In the genomic region with DNA sequence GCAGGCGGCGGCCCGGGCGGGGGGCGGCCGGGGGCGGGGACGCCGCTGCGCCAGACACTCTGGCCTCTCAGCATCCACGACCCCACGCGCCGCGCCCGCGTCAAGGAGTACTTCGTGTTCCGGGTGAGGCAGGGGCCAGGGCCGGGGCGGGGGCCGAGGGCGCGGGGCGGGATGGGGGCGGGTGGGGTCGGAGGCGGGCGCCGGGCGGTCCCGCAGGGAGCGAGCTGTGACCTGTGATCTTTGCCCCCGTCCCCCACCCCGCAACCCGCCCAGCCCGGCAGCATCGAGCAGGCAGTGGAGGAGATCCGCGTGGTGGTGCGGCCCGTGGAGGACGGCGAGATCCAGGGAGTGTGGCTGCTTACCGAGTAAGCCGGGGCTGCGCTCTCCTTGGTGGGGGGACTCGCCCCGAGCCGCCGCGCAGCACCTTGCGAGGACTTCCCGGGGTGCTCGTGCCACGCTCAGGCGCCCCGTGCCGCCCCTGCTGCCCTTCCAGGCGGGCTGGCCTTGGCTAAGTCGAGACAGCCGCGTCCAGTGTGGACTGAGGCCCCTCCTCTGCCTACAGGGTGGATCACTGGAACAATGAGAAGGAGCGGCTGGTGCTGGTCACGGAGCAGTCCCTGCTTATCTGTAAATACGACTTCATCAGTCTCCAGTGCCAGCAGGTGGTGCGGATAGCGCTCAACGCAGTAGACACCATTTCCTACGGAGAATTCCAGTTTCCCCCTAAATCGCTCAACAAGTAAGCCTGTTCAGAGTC, we compare ENCODE assay signal across 8 cellular contexts. TPM values are rescaled to one million over a fixed set of nuclear protein-coding genes. Genes with fewer than 3 reads are reported as not detected.
DNase-seq lines count a peak whose midpoint lies in the region; ATAC-seq and TF ChIP-seq lines count a peak whose summit lies in the region.

No MANE protein-coding gene starts in this region.

- H3K4me1 ChIP-seq in DND-41 (ENCODE audit: insufficient read depth, low read length) (peaks cover 24% of the 10 kb centered on the region), GM23338 (ENCODE audit: insufficient read depth) (peaks cover 5% of the 10 kb centered on the region; the same call in 1 of the 2 replicates), heart right ventricle (peaks cover 12 to 40% (median 27%) of the 10 kb centered on the region in 9 donors)

- 2% methylated on average over 50 to 68 of the region's 71 CpGs for WGBS in heart right ventricle, 2 donors

- H3K4me2 ChIP-seq in DND-41 (ENCODE audit: insufficient read depth, low read length) (peak overlapping the region; percentile 92), GM23338 (peak overlapping the region; percentile 93)

- H3K27me3 Mint-ChIP-seq in GM23338 (ENCODE audit: insufficient read depth, low read depth, poor library complexity) = peaks cover 9% of the 10 kb centered on the region
- H3K27me3 Mint-ChIP-seq in activated T-helper 2 cell treated with anti-CD3 and anti-CD28 coated beads, Interferon-gamma antibody, Interleukin-2, Interleukin-4, amounts not matched to agents 10 μg/mL and 5 μg/mL and 100 μg/mL, durations not matched to agents 14 hours and 24 hours and 36 hours (ENCODE audit: low read depth) = no peaks in the 10 kb centered on the region
- H3K27me3 Mint-ChIP-seq in progenitor cell of endocrine pancreas = peaks cover 8% of the 10 kb centered on the region

- H3K27me3 ChIP-seq in DND-41 (ENCODE audit: insufficient read depth, low read length, poor library complexity) = no peaks in the 10 kb centered on the region
- H3K27me3 ChIP-seq in GM23338 (ENCODE audit: insufficient read depth) = no peaks in the 10 kb centered on the region
- no peaks in the 10 kb centered on the region for H3K27me3 ChIP-seq in heart right ventricle

- H3K79me2 ChIP-seq in DND-41 (ENCODE audit: insufficient read depth, low read length) (peaks cover 9% of the 10 kb centered on the region), GM23338 (replicated peaks; ENCODE audit: insufficient read depth) (peaks cover 5% of the 10 kb centered on the region; the same call in 1 of the 2 replicates)

- peak overlapping the region; percentile 59 for H3K9ac ChIP-seq in DND-41 (ENCODE audit: low read depth, low read length)

- peaks cover 10% of the 10 kb centered on the region for H3K4me1 Mint-ChIP-seq in GM23338
- H3K4me1 Mint-ChIP-seq in activated T-helper 2 cell treated with anti-CD3 and anti-CD28 coated beads, Interferon-gamma antibody, Interleukin-2, Interleukin-4, amounts not matched to agents 10 μg/mL and 5 μg/mL and 100 μg/mL, durations not matched to agents 14 hours and 24 hours and 36 hours (ENCODE audit: low read depth) = peaks cover 10% of the 10 kb centered on the region
- H3K4me1 Mint-ChIP-seq in progenitor cell of endocrine pancreas (ENCODE audit: low read depth) = peaks cover 13% of the 10 kb centered on the region

- H3K27ac Mint-ChIP-seq in GM23338 = no peak overlapping the region
- no peak overlapping the region for H3K27ac Mint-ChIP-seq in activated T-helper 2 cell treated with anti-CD3 and anti-CD28 coated beads, Interferon-gamma antibody, Interleukin-2, Interleukin-4, amounts not matched to agents 10 μg/mL and 5 μg/mL and 100 μg/mL, durations not matched to agents 14 hours and 24 hours and 36 hours
- H3K27ac Mint-ChIP-seq in progenitor cell of endocrine pancreas = peak overlapping the region; percentile 92

- H3K36me3 ChIP-seq in DND-41 (ENCODE audit: insufficient read depth, low read length) (peaks cover 31% of the 10 kb centered on the region), GM23338 (ENCODE audit: insufficient read depth) (no peaks in the 10 kb centered on the region), heart right ventricle (peaks cover 0 to 45% (median 26%) of the 10 kb centered on the region in 9 donors)

- H3K4me3 ChIP-seq in DND-41 (ENCODE audit: low read depth in 1 of 2, low read length in 2 of 2) (peak overlapping the region; percentile 34 to 97; a peak in 3 of 4 replicates), GM23338 (peak overlapping the region; percentile 97), heart right ventricle (peak overlapping the region; percentile 75 to 100 (median 92))

- H4K20me1 ChIP-seq in DND-41 (ENCODE audit: insufficient read depth, low read length) (peaks cover 8% of the 10 kb centered on the region; the same call in 1 of the 2 replicates), GM23338 (replicated peaks; ENCODE audit: insufficient read depth) (no peaks in the 10 kb centered on the region)

- H2AFZ ChIP-seq in DND-41 (ENCODE audit: low read depth, low read length) = peak overlapping the region; percentile 45; the same call in 1 of the 2 replicates
- no peak overlapping the region for H2AFZ ChIP-seq in GM23338

- H3K4me3 Mint-ChIP-seq in GM23338 = peak overlapping the region; percentile 87
- H3K4me3 Mint-ChIP-seq in activated T-helper 2 cell treated with anti-CD3 and anti-CD28 coated beads, Interferon-gamma antibody, Interleukin-2, Interleukin-4, amounts not matched to agents 10 μg/mL and 5 μg/mL and 100 μg/mL, durations not matched to agents 14 hours and 24 hours and 36 hours (ENCODE audit: low read depth) = peak overlapping the region; percentile 84
- peak overlapping the region; percentile 89 for H3K4me3 Mint-ChIP-seq in progenitor cell of endocrine pancreas (ENCODE audit: low read depth)

- ATAC-seq in DND-41 (ENCODE audit: insufficient read depth, low read depth) (peak; percentile 20), GM23338 (peak; percentile 10), heart right ventricle (peak in 5 of 8 donors; percentile 3 to 23 (median 14)), HG02884 (IDR thresholded peaks at IDR 0.05; ENCODE audit: unreplicated experiment) (no peak)

- H3K27ac ChIP-seq in DND-41 (ENCODE audit: low read length) (peak overlapping the region; percentile 41), GM23338 (ENCODE audit: low read depth) (no peak overlapping the region), heart right ventricle (peak overlapping the region; percentile 24 to 91 (median 82))

- no peaks in the 10 kb centered on the region for H3K9me2 ChIP-seq in GM23338 (ENCODE audit: insufficient read depth)

- H3K9me3 Mint-ChIP-seq in GM23338 (no peaks in the 10 kb centered on the region; the same call in 1 of the 3 replicates), progenitor cell of endocrine pancreas (ENCODE audit: low read depth) (no peaks in the 10 kb centered on the region)
- no peaks in the 10 kb centered on the region for H3K9me3 Mint-ChIP-seq in activated T-helper 2 cell treated with anti-CD3 and anti-CD28 coated beads, Interferon-gamma antibody, Interleukin-2, Interleukin-4, amounts not matched to agents 10 μg/mL and 5 μg/mL and 100 μg/mL, durations not matched to agents 14 hours and 24 hours and 36 hours

- intact Hi-C loops in activated T-helper 2 cell treated with anti-CD3 and anti-CD28 coated beads, Interferon-gamma antibody, Interleukin-2, Interleukin-4, amounts not matched to agents 10 μg/mL and 5 μg/mL and 100 μg/mL, durations not matched to agents 14 hours and 24 hours and 36 hours (cut with micrococcal nuclease) = no loop called here
- intact Hi-C loops in heart right ventricle (cut with DNase I) = no loop called here

- H3K9me3 ChIP-seq in DND-41 (ENCODE audit: insufficient read depth, low read length, severe bottlenecking) (no peaks in the 10 kb centered on the region), heart right ventricle (no peaks in the 10 kb centered on the region)

- TF ChIP-seq CTCF in DND-41 (IDR thresholded peaks at IDR 0.05; ENCODE audit: borderline replicate concordance, extremely low read depth, low read length, poor library complexity, severe bottlenecking) (no peak), GM23338 (conservative IDR thresholded peaks at IDR 0.05; ENCODE audit: low read depth in 2 of 2) (no peak; a peak in 1 of 4 replicates), heart right ventricle (IDR thresholded peaks at IDR 0.05) (no peak), progenitor cell of endocrine pancreas (IDR thresholded peaks at IDR 0.05; ENCODE audit: unreplicated experiment) (no peak)

- peaks cover 30% of the 10 kb centered on the region for H3K36me3 Mint-ChIP-seq in GM23338 (ENCODE audit: low read depth)
- peaks cover 4% of the 10 kb centered on the region for H3K36me3 Mint-ChIP-seq in activated T-helper 2 cell treated with anti-CD3 and anti-CD28 coated beads, Interferon-gamma antibody, Interleukin-2, Interleukin-4, amounts not matched to agents 10 μg/mL and 5 μg/mL and 100 μg/mL, durations not matched to agents 14 hours and 24 hours and 36 hours (ENCODE audit: low read depth)
- H3K36me3 Mint-ChIP-seq in progenitor cell of endocrine pancreas (ENCODE audit: insufficient read depth) = peaks cover 2% of the 10 kb centered on the region

- DNase-seq in DND-41 (no peak), GM23338 (ENCODE audit: low spot score) (peak; percentile 60), NCI-H146 (lab: John Stamatoyannopoulos, UW) (peak; percentile 69), heart right ventricle (peak; percentile 29 to 34), progenitor cell of endocrine pancreas (ENCODE audit: low spot score, unreplicated experiment) (no peak), foreskin melanocyte (no peak)
- no peak for DNase-seq in activated T-helper 2 cell treated with anti-CD3 and anti-CD28 coated beads, Interferon-gamma antibody, Interleukin-2, Interleukin-4, amounts not matched to agents 10 μg/mL and 5 μg/mL and 100 μg/mL, durations not matched to agents 14 hours and 24 hours and 36 hours (ENCODE audit: low spot score)

- H3F3A ChIP-seq in GM23338 (replicated peaks; ENCODE audit: low read depth) = peaks cover 5% of the 10 kb centered on the region; the same call in 1 of the 2 replicates

RNA-seq across cellular contexts. Expression of a gene that starts 0.5 kb away (rescaled TPM):
- 20.3 and 24.4 TPM in 2 replicates for total RNA-seq in GM23338 (2014; rRNA removed; shearing (Covaris generic))
- 6.2 and 6.6 TPM in 2 replicates for polyA plus RNA-seq in GM23338 (2016; fragmentation: Nextera tagmentation; extraction: Ambion mirVana)
- 7.0 and 7.1 TPM in 2 replicates for total RNA-seq in activated T-helper 2 cell treated with anti-CD3 and anti-CD28 coated beads, Interferon-gamma antibody, Interleukin-2, Interleukin-4, amounts not matched to agents 10 μg/mL and 5 μg/mL and 100 μg/mL, durations not matched to agents 14 hours and 24 hours and 36 hours
- 10 to 100 TPM; 42.6 to 60.7 (median 51.3) TPM for total RNA-seq in heart right ventricle
- polyA plus RNA-seq in heart right ventricle = 10 to 100 TPM; 15.1 to 34.8 TPM
- total RNA-seq in progenitor cell of endocrine pancreas = 30.7 and 31.4 TPM in 2 replicates

RNA-seq across cellular contexts. Expression of a gene that starts 14.0 kb away (rescaled TPM):
- 15.4 and 21.4 TPM in 2 replicates for total RNA-seq in GM23338 (2014; rRNA removed; shearing (Covaris generic))
- polyA plus RNA-seq in GM23338 (2016; fragmentation: Nextera tagmentation; extraction: Ambion mirVana) (4.0 and 4.7 TPM in 2 replicates), heart right ventricle (1 to 10 TPM; 2.9 to 7.6 TPM)
- 1.7 and 1.9 TPM in 2 replicates for total RNA-seq in activated T-helper 2 cell treated with anti-CD3 and anti-CD28 coated beads, Interferon-gamma antibody, Interleukin-2, Interleukin-4, amounts not matched to agents 10 μg/mL and 5 μg/mL and 100 μg/mL, durations not matched to agents 14 hours and 24 hours and 36 hours
- total RNA-seq in heart right ventricle (10 to 100 TPM in 1 of 10 donors, 1 to 10 TPM in 9; 1.8 to 14.1 (median 7.1) TPM), progenitor cell of endocrine pancreas (79.2 and 83.8 TPM in 2 replicates)

RNA-seq across cellular contexts. Expression of a gene that starts 24.6 kb away (rescaled TPM):
- total RNA-seq in GM23338 (2014; rRNA removed; shearing (Covaris generic)) = 40.8 and 43.3 TPM in 2 replicates
- 22.6 and 24.4 TPM in 2 replicates for polyA plus RNA-seq in GM23338 (2016; fragmentation: Nextera tagmentation; extraction: Ambion mirVana)
- total RNA-seq in activated T-helper 2 cell treated with anti-CD3 and anti-CD28 coated beads, Interferon-gamma antibody, Interleukin-2, Interleukin-4, amounts not matched to agents 10 μg/mL and 5 μg/mL and 100 μg/mL, durations not matched to agents 14 hours and 24 hours and 36 hours = 38.7 and 42.2 TPM in 2 replicates
- total RNA-seq in heart right ventricle = 10 to 100 TPM in 5 of 10 donors, 1 to 10 TPM in 5; 7.5 to 12.9 (median 10.1) TPM
- 10 to 100 TPM; 12.3 to 16.5 TPM for polyA plus RNA-seq in heart right ventricle
- 28.1 and 29.9 TPM in 2 replicates for total RNA-seq in progenitor cell of endocrine pancreas

RNA-seq across cellular contexts. Expression of a gene that starts 27.0 kb away (rescaled TPM):
- total RNA-seq in GM23338 (2014; rRNA removed; shearing (Covaris generic)) = 1.8 and 3.4 TPM in 2 replicates
- polyA plus RNA-seq in GM23338 (2016; fragmentation: Nextera tagmentation; extraction: Ambion mirVana) = 1.4 and 1.8 TPM in 2 replicates
- total RNA-seq in activated T-helper 2 cell treated with anti-CD3 and anti-CD28 coated beads, Interferon-gamma antibody, Interleukin-2, Interleukin-4, amounts not matched to agents 10 μg/mL and 5 μg/mL and 100 μg/mL, durations not matched to agents 14 hours and 24 hours and 36 hours = 2.4 and 2.5 TPM in 2 replicates
- under 1 TPM in 4 of 10 donors, not detected in 6; 0.15 to 0.58 (median 0.22) TPM for total RNA-seq in heart right ventricle
- under 1 TPM in 1 of 2 donors, not detected in 1; 0.03 TPM for polyA plus RNA-seq in heart right ventricle
- total RNA-seq in progenitor cell of endocrine pancreas = 2.2 and 2.4 TPM in 2 replicates

Comparison
In these comparisons a context has a peak if more than half of its experiments do, and no peak if none do; other contexts are left out.
1. DNase-seq: peak in GM23338 (single experiment), NCI-H146 (single experiment) and heart right ventricle (2 of 2); none in DND-41 (single experiment), activated T-helper 2 cell treated with anti-CD3 and anti-CD28 coated beads, Interferon-gamma antibody, Interleukin-2, Interleukin-4, amounts not matched to agents 10 μg/mL and 5 μg/mL and 100 μg/mL, durations not matched to agents 14 hours and 24 hours and 36 hours (single experiment), progenitor cell of endocrine pancreas (single experiment) and foreskin melanocyte (single experiment).
2. Peak in every context shown above with its lines, with median percentiles within 50 percentile points of each other: H3K4me3 ChIP-seq and H3K4me3 Mint-ChIP-seq.